2 cellular contexts compared by ENCODE assay signal in the genomic region with DNA sequence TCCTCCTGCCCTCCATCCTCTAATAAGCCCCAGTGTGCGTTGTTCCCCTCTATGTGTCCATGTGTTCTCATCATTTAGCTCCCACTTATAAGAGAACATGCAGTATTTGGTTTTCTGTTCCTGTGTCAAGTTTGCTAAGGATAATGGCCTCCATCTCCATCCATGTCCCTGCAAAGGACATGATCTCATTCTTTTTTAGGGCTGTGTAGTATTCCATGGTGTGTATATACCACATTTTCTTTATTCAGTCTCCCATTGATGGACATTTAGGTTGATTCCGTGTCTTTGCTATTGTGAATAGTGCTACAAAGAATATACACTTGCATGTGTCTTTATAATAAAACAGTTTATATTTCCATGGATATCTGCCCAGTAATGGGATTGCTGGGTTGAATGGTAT.
A peak's percentile ranks its signal among the peaks of the same experiment; 100 is the strongest.
TF ChIP-seq lines count a peak whose summit lies in the region.

No MANE protein-coding gene starts in this region.

TF ChIP-seq in WTC11, 78 proteins besides CTCF, POLR2A, EP300 and RAD21:
- TF ChIP-seq GTF2I (CRISPR knock-in tag; conservative IDR thresholded peaks at IDR 0.05): 0 out of 2 replicates have a peak, but pooled peaks have one; percentile 10

TF ChIP-seq in K562, 482 proteins besides CTCF, POLR2A, EP300 and RAD21 (continued from another document):
- peak; percentile 46 for TF ChIP-seq RBM25 (IDR thresholded peaks at IDR 0.05; ENCODE audit: low read depth, low read length, severe bottlenecking)
